Comparison of ENCODE assay signal across 1 cellular context in genomic region chr4:109027016-109027500, GRCh38.
A peak's percentile ranks its signal among the peaks of the same experiment; 100 is the strongest.
TF ChIP-seq lines count a peak whose summit lies in the region.

No MANE protein-coding gene starts in this region.

TF ChIP-seq in K562, 482 proteins besides CTCF, POLR2A, EP300 and RAD21 (continued from another document):
- TF ChIP-seq PRDM10 (IDR thresholded peaks at IDR 0.05; ENCODE audit: partially characterized antibody), result peak; percentile 50
- peak; percentile 78 for TF ChIP-seq LEF1 (IDR thresholded peaks at IDR 0.05)
- TF ChIP-seq CBFA2T2 (conservative IDR thresholded peaks at IDR 0.05), result peak; percentile 83
- TF ChIP-seq MYBL2 (IDR thresholded peaks at IDR 0.05; ENCODE audit: low read depth), result no peak
- no peak for TF ChIP-seq MYBL2 (CRISPR knock-in tag; IDR thresholded peaks at IDR 0.05; ENCODE audit: borderline replicate concordance)
- no peak for TF ChIP-seq CTBP1 (IDR thresholded peaks at IDR 0.05; ENCODE audit: borderline replicate concordance)
- TF ChIP-seq CBFA2T3 (IDR thresholded peaks at IDR 0.05), result peak; percentile 92
- no peak for TF ChIP-seq ATF6 (CRISPR knock-in tag; IDR thresholded peaks at IDR 0.05)
- TF ChIP-seq MLLT1 (IDR thresholded peaks at IDR 0.05), result peak in 1 of 2 experiments; percentile 50; a peak in 1 of 4 replicates
- TF ChIP-seq RBM22 (IDR thresholded peaks at IDR 0.05; ENCODE audit: low read depth, low read length, poor library complexity, severe bottlenecking), result no peak
- TF ChIP-seq NBN (IDR thresholded peaks at IDR 0.05; ENCODE audit: low read depth), result no peak
- peak; percentile 96 for TF ChIP-seq SMARCA4 (IDR thresholded peaks at IDR 0.05)
- peak; percentile 87 for TF ChIP-seq SMARCE1 (IDR thresholded peaks at IDR 0.05)
- no peak for TF ChIP-seq FOXK1 (CRISPR knock-in tag; IDR thresholded peaks at IDR 0.05; ENCODE audit: borderline replicate concordance)
- TF ChIP-seq RBBP5 (IDR thresholded peaks at IDR 0.05; ENCODE audit: borderline replicate concordance, insufficient read depth, low read length, poor library complexity, severe bottlenecking), result no peak
- TF ChIP-seq FOXM1 (IDR thresholded peaks at IDR 0.05; ENCODE audit: low read depth), result peak; percentile 56
- no peak for TF ChIP-seq FOXM1 (CRISPR knock-in tag; IDR thresholded peaks at IDR 0.05; ENCODE audit: low read depth)
TF ChIP-seq in K562: peak in this region for 56.
